In genomic region chr2:51673628-51674027, GRCh38 we compare ENCODE assay signal across 1 cellular context.
TF ChIP-seq lines count a peak whose summit lies in the region.

No MANE protein-coding gene starts in this region.

TF ChIP-seq in WTC11, 78 proteins besides CTCF, POLR2A, EP300 and RAD21 (continued from another document):
- TF ChIP-seq ZNF425 (CRISPR knock-in tag; conservative IDR thresholded peaks at IDR 0.05) (no peak), HMGA2 (CRISPR knock-in tag; IDR thresholded peaks at IDR 0.05) (no peak), ELF4 (CRISPR knock-in tag; IDR thresholded peaks at IDR 0.05; ENCODE audit: low read depth) (no peak), CREB1 (CRISPR knock-in tag; IDR thresholded peaks at IDR 0.05) (no peak), OVOL2 (CRISPR knock-in tag; IDR thresholded peaks at IDR 0.05; ENCODE audit: borderline replicate concordance) (no peak), ERG (CRISPR knock-in tag; IDR thresholded peaks at IDR 0.05) (no peak), CDX4 (CRISPR knock-in tag; IDR thresholded peaks at IDR 0.05; ENCODE audit: borderline replicate concordance) (no peak), SOX15 (CRISPR knock-in tag; IDR thresholded peaks at IDR 0.05) (no peak)
